In genomic region chr17:7705269-7706255, GRCh38 we compare ENCODE assay signal across 9 cellular contexts. TPM values are rescaled to one million over a fixed set of nuclear protein-coding genes. Genes with fewer than 3 reads are reported as not detected.
DNase-seq lines count a peak whose midpoint lies in the region; ATAC-seq and TF ChIP-seq lines count a peak whose summit lies in the region.
"Had no signal": no experiment of that assay in that cellular context is flagged by ENCODE, and none has a peak within 500 bp of the region (broad histone marks: within the 10 kb centered on the region; RNA-seq: fewer than 3 reads in every experiment).

No MANE protein-coding gene starts in this region.

- H3K36me3 Mint-ChIP-seq in stimulated activated naive B cell treated with anti-CD40 and anti-IgM and Interleukin-4, amounts not matched to agents 10 μg/mL and 1 μg/mL and 100 μg/mL, for 72 hours: peaks cover 32 to 41% of the 10 kb centered on the region in 2 donors
- peaks cover 35 to 42% of the 10 kb centered on the region in 2 donors for H3K36me3 Mint-ChIP-seq in CD14-positive monocyte

- intact Hi-C loops in CD14-positive monocyte (cut with micrococcal nuclease): no loop called here

- peak; percentile 23 for DNase-seq in NCI-H2227 (lab: John Stamatoyannopoulos, UW; ENCODE audit: unreplicated experiment)
- no peak for DNase-seq in NCI-H2227 treated with DMSO at 0.1 percent for 48 hours (lab: John Stamatoyannopoulos, UW)
- peak; percentile 24 for DNase-seq in astrocyte of the hippocampus (ENCODE audit: low read depth, low spot score)
- peak; percentile 80 for DNase-seq in islet precursor cell
- no peak for DNase-seq in stimulated activated naive B cell treated with anti-CD40 and anti-IgM and Interleukin-4, amounts not matched to agents 10 μg/mL and 1 μg/mL and 100 μg/mL, for 72 hours
- DNase-seq in CD14-positive monocyte (ENCODE audit: low spot score): no peak
- DNase-seq in mesenteric fat pad (ENCODE audit: low spot score): no peak
- DNase-seq in stimulated activated CD4-positive, alpha-beta T cell treated with anti-CD3 and anti-CD28 coated beads, Interleukin-2, amount 100 ng/mL, for 24 hours: no peak
- DNase-seq: C1 segment of cervical spinal cord had no signal

- H3K4me3 Mint-ChIP-seq in stimulated activated naive B cell treated with anti-CD40 and anti-IgM and Interleukin-4, amounts not matched to agents 10 μg/mL and 1 μg/mL and 100 μg/mL, for 72 hours: peak overlapping the region in 1 of 2 donors; percentile 17
- H3K4me3 Mint-ChIP-seq in CD14-positive monocyte: peak overlapping the region in 1 of 2 donors; percentile 70

- no peak for TF ChIP-seq CTCF in CD14-positive monocyte (IDR thresholded peaks at IDR 0.05)

- peaks cover 72 to 75% of the 10 kb centered on the region in 2 donors for H3K27me3 Mint-ChIP-seq in stimulated activated naive B cell treated with anti-CD40 and anti-IgM and Interleukin-4, amounts not matched to agents 10 μg/mL and 1 μg/mL and 100 μg/mL, for 72 hours
- H3K27me3 Mint-ChIP-seq in CD14-positive monocyte (ENCODE audit: low read depth in 3 of 3): peaks cover 49 to 63% (median 49%) of the 10 kb centered on the region in 3 donors

- peak; percentile 29 to 35 for ATAC-seq in stimulated activated naive B cell treated with anti-CD40 and anti-IgM and Interleukin-4, amounts not matched to agents 10 μg/mL and 1 μg/mL and 100 μg/mL, for 72 hours (replicated peaks)

- peaks cover 24 to 34% of the 10 kb centered on the region in 2 donors for H3K4me1 Mint-ChIP-seq in stimulated activated naive B cell treated with anti-CD40 and anti-IgM and Interleukin-4, amounts not matched to agents 10 μg/mL and 1 μg/mL and 100 μg/mL, for 72 hours
- peaks cover 17% of the 10 kb centered on the region for H3K4me1 Mint-ChIP-seq in CD14-positive monocyte

- no peaks in the 10 kb centered on the region for H3K9me3 Mint-ChIP-seq in stimulated activated naive B cell treated with anti-CD40 and anti-IgM and Interleukin-4, amounts not matched to agents 10 μg/mL and 1 μg/mL and 100 μg/mL, for 72 hours
- peaks cover 0 to 14% (median 6%) of the 10 kb centered on the region in 7 donors for H3K9me3 Mint-ChIP-seq in CD14-positive monocyte

- peak overlapping the region; percentile 25 for H3K27ac Mint-ChIP-seq in stimulated activated naive B cell treated with anti-CD40 and anti-IgM and Interleukin-4, amounts not matched to agents 10 μg/mL and 1 μg/mL and 100 μg/mL, for 72 hours
- H3K27ac Mint-ChIP-seq in CD14-positive monocyte: peak overlapping the region in 2 of 7 donors; percentile 46 to 72

RNA-seq across cellular contexts. Expression of gene EFNB3, which starts 0.6 kb away (rescaled TPM):
- polyA plus RNA-seq in CD14-positive monocyte: not detected
- total RNA-seq in mesenteric fat pad: 0.58 TPM

RNA-seq across cellular contexts. Expression of gene DNAH2, which starts 12.0 kb away (rescaled TPM):
- under 1 TPM in 1 of 2 donors, not detected in 1; 0.15 TPM for polyA plus RNA-seq in CD14-positive monocyte
- total RNA-seq in mesenteric fat pad: 0.26 TPM

RNA-seq across cellular contexts. Expression of gene WRAP53, which starts 17.3 kb away (rescaled TPM):
- 1 to 10 TPM; 9.1 to 9.8 TPM for polyA plus RNA-seq in CD14-positive monocyte
- 4.9 TPM for total RNA-seq in mesenteric fat pad

RNA-seq across cellular contexts. Expression of gene TP53, which starts 18.3 kb away (rescaled TPM):
- 10 to 100 TPM; 16.2 to 25.8 TPM for polyA plus RNA-seq in CD14-positive monocyte
- total RNA-seq in mesenteric fat pad: 42.3 TPM

RNA-seq across cellular contexts. Expression of gene ATP1B2, which starts 54.8 kb away (rescaled TPM):
- polyA plus RNA-seq in CD14-positive monocyte: not detected
- total RNA-seq in mesenteric fat pad: 1.4 TPM

Comparison
In these comparisons a context has a peak if more than half of its experiments do, and no peak if none do; other contexts are left out.
1. DNase-seq: peak in NCI-H2227 (single experiment), astrocyte of the hippocampus (single experiment) and islet precursor cell (single experiment); none in NCI-H2227 treated with DMSO at 0.1 percent for 48 hours (single experiment), stimulated activated naive B cell treated with anti-CD40 and anti-IgM and Interleukin-4, amounts not matched to agents 10 μg/mL and 1 μg/mL and 100 μg/mL, for 72 hours (single experiment), CD14-positive monocyte (single experiment), mesenteric fat pad (single experiment) and stimulated activated CD4-positive, alpha-beta T cell treated with anti-CD3 and anti-CD28 coated beads, Interleukin-2, amount 100 ng/mL, for 24 hours (0 of 2).